21 cellular contexts compared by ENCODE assay signal in the genomic region with DNA sequence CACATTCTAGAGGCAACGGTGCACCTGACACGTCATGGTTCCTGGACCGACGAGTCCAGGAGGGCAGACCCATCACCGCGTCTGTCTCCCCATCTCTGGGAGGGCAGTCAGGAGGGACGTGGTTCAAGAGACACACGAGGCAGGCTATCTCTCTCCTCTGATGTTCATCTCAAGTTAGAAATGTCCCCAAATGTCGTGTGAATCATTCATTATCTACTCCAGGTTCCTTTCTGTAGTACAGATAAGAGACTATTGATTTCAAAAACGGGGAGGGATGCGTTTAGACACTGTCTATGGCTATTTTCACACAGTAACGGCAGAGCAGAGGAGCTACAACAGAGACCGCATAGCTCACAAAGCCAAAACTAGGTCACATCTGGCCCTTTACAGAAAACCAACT.
"Had no signal": no experiment of that assay in that cellular context is flagged by ENCODE, and none has a peak within 500 bp of the region (broad histone marks: within the 10 kb centered on the region; RNA-seq: fewer than 3 reads in every experiment).

No MANE protein-coding gene starts in this region.

- H3K27ac ChIP-seq: foreskin keratinocyte, left ventricle myocardium inferior, neural progenitor cell, ovary, suprapubic skin, tibial artery, upper lobe of left lung, vagina had no signal

- H3K9me3 Mint-ChIP-seq: natural killer cell treated with Interleukin-12 subunit alpha and Interleukin-12 subunit beta and Interleukin-15 and Interleukin-18, amount 100 ng/mL, for 72 hours; stimulated activated effector memory CD8-positive, alpha-beta T cell treated with anti-CD3 and anti-CD28 coated beads, Interleukin-12 subunit alpha, Interleukin-12 subunit beta, amount 100 ng/mL, for 72 hours had no signal

- H3K4me3 ChIP-seq: left ventricle myocardium inferior, lung, neural progenitor cell, ovary, suprapubic skin, tibial artery, upper lobe of left lung, vagina had no signal

- H3K4me3 Mint-ChIP-seq: dendritic cell treated with granulocyte-macrophage colony-stimulating factor and Interleukin-4, amounts not matched to agents 40 ng/mL and 50 ng/mL, for 4 days; natural killer cell treated with Interleukin-12 subunit alpha and Interleukin-12 subunit beta and Interleukin-15 and Interleukin-18, amount 100 ng/mL, for 72 hours; neural progenitor cell; stimulated activated effector memory CD8-positive, alpha-beta T cell treated with anti-CD3 and anti-CD28 coated beads, Interleukin-12 subunit alpha, Interleukin-12 subunit beta, amount 100 ng/mL, for 72 hours had no signal

- H3K27me3 Mint-ChIP-seq: dendritic cell treated with granulocyte-macrophage colony-stimulating factor and Interleukin-4, amounts not matched to agents 40 ng/mL and 50 ng/mL, for 4 days; natural killer cell treated with Interleukin-12 subunit alpha and Interleukin-12 subunit beta and Interleukin-15 and Interleukin-18, amount 100 ng/mL, for 72 hours had no signal

- H3K27me3 ChIP-seq: foreskin keratinocyte, neural progenitor cell, ovary, suprapubic skin, tibial artery, upper lobe of left lung, vagina had no signal

- DNase-seq: foreskin keratinocyte; hypothalamus; left ventricle myocardium inferior; mesenchymal stem cell; midbrain; nucleus accumbens; right cardiac atrium; small intestine; stimulated activated CD4-positive, alpha-beta T cell treated with anti-CD3 and anti-CD28 coated beads, Interleukin-12 subunit alpha, Interleukin-12 subunit beta, amount 100 ng/mL, for 4 hours; stimulated activated CD4-positive, alpha-beta T cell treated with anti-CD3 and anti-CD28 coated beads, Interleukin-4, amount 100 ng/mL, for 1 hour; stimulated activated naive CD8-positive, alpha-beta T cell treated with anti-CD3 and anti-CD28 coated beads, Interleukin-15, Interleukin-2, amounts not matched to agents 100 U/mL and 50 U/mL, for 24 hours had no signal

- H3K27ac Mint-ChIP-seq: dendritic cell treated with granulocyte-macrophage colony-stimulating factor and Interleukin-4, amounts not matched to agents 40 ng/mL and 50 ng/mL, for 4 days; natural killer cell treated with Interleukin-12 subunit alpha and Interleukin-12 subunit beta and Interleukin-15 and Interleukin-18, amount 100 ng/mL, for 72 hours; neural progenitor cell; stimulated activated effector memory CD8-positive, alpha-beta T cell treated with anti-CD3 and anti-CD28 coated beads, Interleukin-12 subunit alpha, Interleukin-12 subunit beta, amount 100 ng/mL, for 72 hours had no signal

- H3K36me3 ChIP-seq: ovary had no signal
